ENCODE assay signal across 1 cellular context in genomic region chr19:56660381-56661105, GRCh38.
TF ChIP-seq lines count a peak whose summit lies in the region.

No MANE protein-coding gene starts in this region.

TF ChIP-seq in H1, 55 proteins besides CTCF, POLR2A, EP300 and RAD21:
- no peak for TF ChIP-seq NRF1 (IDR thresholded peaks at IDR 0.05; ENCODE audit: low read depth, low read length)
- TF ChIP-seq TAF1 (IDR thresholded peaks at IDR 0.05; ENCODE audit: low read depth, low read length), result no peak
- TF ChIP-seq JUN (IDR thresholded peaks at IDR 0.05; ENCODE audit: low read depth, low read length), result no peak
- no peak for TF ChIP-seq POLR2AphosphoS5 (IDR thresholded peaks at IDR 0.05; ENCODE audit: low read depth, low read length)
